In genomic region chr6:140046030-140046632, GRCh38 we compare ENCODE assay signal across 20 cellular contexts.
DNase-seq lines count a peak whose midpoint lies in the region; ATAC-seq, FAIRE-seq and TF ChIP-seq lines count a peak whose summit lies in the region.
"Had no signal": no experiment of that assay in that cellular context is flagged by ENCODE, and none has a peak within 500 bp of the region (broad histone marks: within the 10 kb centered on the region; RNA-seq: fewer than 3 reads in every experiment).

No MANE protein-coding gene starts in this region.

- POLR2A ChIA-PET in HEK293 (lab: Yijun Ruan, JAX): no interaction called here

- H3K27ac ChIP-seq in HEK293 (ENCODE audit: extremely low read depth, low read depth, low read length): no peak overlapping the region
- H3K27ac ChIP-seq in small intestine (ENCODE audit: low read depth in 1 of 2, low read length in 1 of 2): no peak overlapping the region
- H3K27ac ChIP-seq: C4-2B, Peyer's patch had no signal

- intact Hi-C loops in cardiac septum (cut with DNase I): no loop called here

- no peak overlapping the region for H3K4me3 ChIP-seq in HEK293 (ENCODE audit: low read depth, low read length)
- H3K4me3 ChIP-seq in NB4 (ENCODE audit: low read depth, low read length): no peak overlapping the region
- no peak overlapping the region for H3K4me3 ChIP-seq in small intestine (ENCODE audit: low read depth in 1 of 2, low read length in 2 of 2)
- H3K4me3 ChIP-seq: HAP-1, Peyer's patch had no signal

- H3K36me3 ChIP-seq in HEK293 (ENCODE audit: control insufficient read depth in 2 of 2, insufficient read depth in 1 of 2, low read length in 2 of 2) (no peaks in the 10 kb centered on the region), small intestine (ENCODE audit: control insufficient read depth in 2 of 2, insufficient read depth in 2 of 2, low read length in 2 of 2) (no peaks in the 10 kb centered on the region)
- H3K36me3 ChIP-seq: HAP-1, Peyer's patch had no signal

- no peak for ATAC-seq in HG02610 (IDR thresholded peaks at IDR 0.05; ENCODE audit: unreplicated experiment)

- H3K9me3 ChIP-seq in HEK293 (ENCODE audit: control insufficient read depth, insufficient read depth, low read depth, low read length) (no peaks in the 10 kb centered on the region), small intestine (ENCODE audit: control insufficient read depth, low read depth) (no peaks in the 10 kb centered on the region)
- H3K9me3 ChIP-seq: HAP-1, Peyer's patch had no signal

- DNase-seq in NB4 (ENCODE audit: low read depth) (peak; percentile 25), SIG-M5 treated with dmso at 0.1 percent for 504 hours (lab: John Stamatoyannopoulos, UW; ENCODE audit: unreplicated experiment) (peak; percentile 82), small intestine (no peak), cardiac septum (ENCODE audit: low spot score) (no peak), middle frontal gyrus (ENCODE audit: extremely low spot score, low spot score) (no peak), DMS 273 (lab: John Stamatoyannopoulos, UW; ENCODE audit: unreplicated experiment) (no peak)
- DNase-seq: ACHN, DMS 273 treated with DMSO at 0.1 percent for 48 hours, GF-D8, NCI-H1105 treated with DMSO at 0.1 percent for 48 hours, NCI-H1694, NCI-H510A treated with DMSO at 0.1 percent for 48 hours, NCI-H82, Peyer's patch, T-helper 1 cell, T-helper 9 cell had no signal

- H3K4me1 ChIP-seq in HEK293 (ENCODE audit: control insufficient read depth, insufficient read depth, low read length) (peaks cover 9% of the 10 kb centered on the region), small intestine (ENCODE audit: control insufficient read depth in 2 of 2, insufficient read depth in 1 of 2, low read depth in 1 of 2, low read length in 1 of 2) (peaks cover 0 to 4% of the 10 kb centered on the region in 2 donors)
- H3K4me1 ChIP-seq: HAP-1, Peyer's patch had no signal

- H3K27me3 ChIP-seq in small intestine (ENCODE audit: control insufficient read depth in 2 of 2, insufficient read depth in 2 of 2, low read length in 2 of 2): no peaks in the 10 kb centered on the region
- H3K27me3 ChIP-seq: Peyer's patch had no signal

- WGBS in small intestine, 3 donors: 92 to 93% (median 92%) methylated on average over 3 of the region's 3 CpGs

- peak; percentile 23 for FAIRE-seq in small intestine (lab: Jason Lieb, UNC)

- TF ChIP-seq POLR2A in NB4 (IDR thresholded peaks at IDR 0.05; ENCODE audit: extremely low read depth, insufficient read length): no peak

- no peak for TF ChIP-seq CTCF in HEK293 (tag by site-specific recombination; IDR thresholded peaks at IDR 0.05)
- no peak for TF ChIP-seq CTCF in NB4 (IDR thresholded peaks at IDR 0.05; ENCODE audit: low read depth, low read length)

- CTCF ChIA-PET in HEK293 (lab: Yijun Ruan, JAX): interaction anchor here (0.7 kb wide), 1 partner anchor 39 kb away, joined by 3 read pairs; no protein-coding TSS in a partner anchor

TF ChIP-seq in HEK293, 187 proteins besides CTCF, POLR2A, EP300 and RAD21:
- TF ChIP-seq ATF2 (tag by site-specific recombination; IDR thresholded peaks at IDR 0.05; ENCODE audit: low read depth): 0 out of 2 replicates have a peak, but pooled peaks have one; percentile 17
- TF ChIP-seq ZNF174 (tag by site-specific recombination; IDR thresholded peaks at IDR 0.05): no peak

Comparison
In these comparisons a context has a peak if more than half of its experiments do, and no peak if none do; other contexts are left out.
1. DNase-seq: peak in NB4 (single experiment) and SIG-M5 treated with dmso at 0.1 percent for 504 hours (single experiment); none in small intestine (single experiment), cardiac septum (single experiment), middle frontal gyrus (single experiment) and DMS 273 (single experiment).